4 cellular contexts compared by ENCODE assay signal in the genomic region with DNA sequence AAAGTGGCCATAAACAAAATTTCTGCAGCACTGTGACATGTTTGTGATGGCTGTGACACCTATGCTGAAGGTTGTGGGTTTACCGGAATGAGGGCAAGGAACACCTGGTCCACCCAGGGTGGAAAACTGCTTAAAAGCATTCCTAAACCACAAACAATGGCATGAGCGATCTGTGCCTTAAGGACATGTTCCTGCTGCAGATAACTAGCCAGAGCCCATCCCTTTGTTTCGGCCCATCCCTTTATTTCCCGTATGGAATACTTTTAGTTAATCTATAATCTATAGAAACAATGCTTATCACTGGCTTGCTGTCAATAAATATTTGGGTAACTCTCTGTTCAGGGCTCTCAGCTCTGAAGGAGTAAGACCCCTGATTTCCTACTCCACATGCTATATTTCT. TPM values are rescaled to one million over a fixed set of nuclear protein-coding genes. Genes with fewer than 3 reads are reported as not detected.
"Had no signal": no experiment of that assay in that cellular context is flagged by ENCODE, and none has a peak within 500 bp of the region (broad histone marks: within the 10 kb centered on the region; RNA-seq: fewer than 3 reads in every experiment).

No MANE protein-coding gene starts in this region.

RNA-seq across cellular contexts. Expression of a gene that starts 12.1 kb away (rescaled TPM):
- total RNA-seq: LHCN-M2, M059J, MCF 10A, NCI-H460 had no signal

RNA-seq across cellular contexts. Expression of a gene that starts 56.8 kb away (rescaled TPM):
- total RNA-seq: LHCN-M2, MCF 10A, NCI-H460 had no signal
